In the genomic region with DNA sequence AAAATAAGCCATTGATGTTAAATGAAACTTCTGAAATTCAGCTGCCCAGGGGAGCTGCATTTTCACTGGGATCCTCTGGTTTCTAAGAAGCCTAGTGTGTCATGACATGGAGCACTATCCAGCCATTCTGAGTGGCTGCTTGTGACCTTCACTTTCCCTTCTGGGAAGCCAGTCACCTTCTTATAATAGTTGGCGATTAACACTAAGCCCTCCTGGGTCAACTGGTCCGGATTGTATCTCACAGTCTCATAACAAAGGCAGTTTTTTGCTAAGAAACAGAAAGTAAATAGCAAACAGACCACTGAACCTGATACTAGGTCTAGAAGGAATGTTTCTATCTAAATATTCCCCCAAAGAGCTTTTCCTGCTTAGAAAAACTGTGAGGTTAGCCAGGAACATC, we compare ENCODE assay signal across 21 cellular contexts. TPM values are rescaled to one million over a fixed set of nuclear protein-coding genes. Genes with fewer than 3 reads are reported as not detected.
"Had no signal": no experiment of that assay in that cellular context is flagged by ENCODE, and none has a peak within 500 bp of the region (broad histone marks: within the 10 kb centered on the region; RNA-seq: fewer than 3 reads in every experiment).

No MANE protein-coding gene starts in this region.

- H3K27me3 ChIP-seq: dorsolateral prefrontal cortex, right lobe of liver, testis had no signal

- H3K36me3 ChIP-seq: right lobe of liver, WERI-Rb-1 had no signal

- ATAC-seq: foreskin keratinocyte; left colon; right lobe of liver; stimulated activated effector memory CD8-positive, alpha-beta T cell treated with anti-CD3 and anti-CD28 coated beads, Interleukin-12 subunit alpha, Interleukin-12 subunit beta, amount 100 ng/mL, for 72 hours had no signal

- H3K4me1 ChIP-seq: foreskin keratinocyte, testis had no signal

- H3K9me3 ChIP-seq: right lobe of liver, testis had no signal

- H3K4me3 ChIP-seq: dorsolateral prefrontal cortex, right lobe of liver, testis had no signal

- H3K27ac ChIP-seq: dorsolateral prefrontal cortex, epithelial cell of prostate, foreskin keratinocyte, right lobe of liver, testis, WERI-Rb-1 had no signal

- DNase-seq: activated CD4-positive, alpha-beta T cell treated with anti-CD3 and anti-CD28 coated beads for 1 hour; activated CD8-positive, alpha-beta memory T cell treated with anti-CD3 and anti-CD28 coated beads for 24 hours; activated CD8-positive, alpha-beta memory T cell treated with anti-CD3 and anti-CD28 coated beads, Interleukin-2, amount 50 U/mL, for 48 hours; activated effector memory CD4-positive, alpha-beta T cell treated with Interleukin-2 at 50 U/mL for 16 hours; activated naive CD4-positive, alpha-beta T cell treated with anti-CD3 and anti-CD28 coated beads, Interleukin-2, amount 10 ng/mL, durations not matched to agents 7 days and 5 days; activated T-cell treated with anti-CD3 and anti-CD28 coated beads, Interleukin-2, amount 50 U/mL, for 48 hours; dorsolateral prefrontal cortex; foreskin keratinocyte; left colon; mammary epithelial cell; right lobe of liver; stimulated activated CD4-positive, alpha-beta T cell treated with anti-CD3 and anti-CD28 coated beads, Interleukin-4, amount 100 ng/mL, for 24 hours; SW 1271; T-helper 2 cell; testis; WERI-Rb-1 had no signal

RNA-seq across cellular contexts. Expression of a gene that starts 7.9 kb away (rescaled TPM):
- total RNA-seq: dorsolateral prefrontal cortex, foreskin keratinocyte, left colon, mammary epithelial cell, neural crest cell, omental fat pad, posterior vena cava, testis had no signal
- polyA plus RNA-seq: foreskin keratinocyte, mammary epithelial cell had no signal
